Comparison of ENCODE assay signal across 22 cellular contexts in the genomic region with DNA sequence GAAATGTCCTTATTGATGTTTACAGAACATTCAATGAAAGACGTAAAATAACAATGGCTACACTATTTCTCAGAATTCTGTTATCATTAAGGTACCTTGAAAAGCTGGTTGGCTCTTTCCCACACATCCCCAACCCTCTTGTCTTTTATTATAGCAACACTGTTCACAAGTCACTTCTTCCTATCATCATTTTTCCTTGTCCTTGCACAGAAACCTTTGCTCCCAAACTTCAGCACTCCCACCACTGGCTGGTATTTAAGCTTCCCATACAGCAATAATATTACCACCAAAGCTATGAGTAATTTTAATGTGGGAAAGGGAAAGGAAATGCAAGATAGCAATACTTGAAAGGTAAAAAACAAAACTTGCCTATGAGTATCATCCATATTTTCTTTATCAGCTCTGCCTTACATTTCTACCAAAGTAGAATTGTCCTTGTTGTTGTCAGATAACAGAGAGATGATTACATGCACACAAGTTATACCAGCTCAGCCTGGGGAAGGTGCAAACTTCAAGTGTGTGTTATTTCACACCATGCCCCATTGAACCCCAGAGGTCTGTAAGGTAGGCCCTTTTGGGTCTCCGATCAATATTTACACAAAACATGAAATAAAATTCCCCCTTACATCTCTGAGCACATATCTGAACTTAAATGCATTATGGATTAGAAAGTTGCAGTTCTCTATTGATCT. TPM values are rescaled to one million over a fixed set of nuclear protein-coding genes. Genes with fewer than 3 reads are reported as not detected.
DNase-seq lines count a peak whose midpoint lies in the region; ATAC-seq, FAIRE-seq and TF ChIP-seq lines count a peak whose summit lies in the region.
"Had no signal": no experiment of that assay in that cellular context is flagged by ENCODE, and none has a peak within 500 bp of the region (broad histone marks: within the 10 kb centered on the region; RNA-seq: fewer than 3 reads in every experiment).

No MANE protein-coding gene starts in this region.

- no peak for TF ChIP-seq CTCF in A549 (IDR thresholded peaks at IDR 0.05)
- TF ChIP-seq CTCF in chondrocyte (IDR thresholded peaks at IDR 0.05): no peak
- no peak for TF ChIP-seq CTCF in nephron (IDR thresholded peaks at IDR 0.05; ENCODE audit: unreplicated experiment in 3 of 3)

- CTCF ChIA-PET in A549 (lab: Yijun Ruan, JAX): interaction anchor here (0.6 to 1.3 kb wide), 4 partner anchors 14 to 610 kb away, joined by 3 to 5 read pairs (median 3); no protein-coding TSS in a partner anchor

- H3K27me3 Mint-ChIP-seq in chondrocyte (ENCODE audit: low read depth) (no peaks in the 10 kb centered on the region), nephron (ENCODE audit: low read depth) (no peaks in the 10 kb centered on the region)
- H3K27me3 Mint-ChIP-seq in activated naive CD8-positive, alpha-beta T cell treated with anti-CD3 and anti-CD28 coated beads for 36 hours: no peaks in the 10 kb centered on the region
- H3K27me3 Mint-ChIP-seq: stimulated activated naive B cell treated with anti-CD40 and anti-IgM and Interleukin-4, amounts not matched to agents 10 μg/mL and 1 μg/mL and 100 μg/mL, for 72 hours; T-cell had no signal

- DNase-seq in A549 (ENCODE audit: low read depth in 1 of 2, low spot score in 1 of 2): no peak
- DNase-seq in LHCN-M2 (ENCODE audit: low read depth): peak; percentile 62
- no peak for DNase-seq in chondrocyte (ENCODE audit: low spot score)
- DNase-seq in activated naive CD8-positive, alpha-beta T cell treated with anti-CD3 and anti-CD28 coated beads for 36 hours: no peak
- DNase-seq in NCI-H748 treated with DMSO at 0.1 percent for 48 hours (lab: John Stamatoyannopoulos, UW): no peak
- no peak for DNase-seq in dedifferentiated amniotic fluid mesenchymal stem cell (ENCODE audit: extremely low spot score)
- DNase-seq: activated gamma-delta T cell treated with Interleukin-2 at 50 U/mL for 16 hours; body of pancreas; dorsolateral prefrontal cortex; GOT3; hypothalamus; Karpas-422; NCI-H1417 treated with DMSO at 0.1 percent for 48 hours; NCI-H2171 treated with DMSO at 0.1 percent for 48 hours; posterior cingulate gyrus; RPMI8226; spleen; stimulated activated naive B cell treated with anti-CD40 and anti-IgM and Interleukin-4, amounts not matched to agents 10 μg/mL and 1 μg/mL and 100 μg/mL, for 72 hours; T-cell had no signal

- TF ChIP-seq EP300 in A549 (IDR thresholded peaks at IDR 0.05): no peak

- POLR2A ChIA-PET in A549 (lab: Yijun Ruan, JAX): no interaction called here

- 88% methylated on average over 2 of the region's 2 CpGs for WGBS in A549 (ENCODE audit: missing lambda C conversion rate)

- H3K4me2 ChIP-seq in A549: peak overlapping the region; percentile 58

- H3K27ac ChIP-seq in A549: peak overlapping the region in 1 of 2 experiments; percentile 61; a peak in 3 of 6 replicates
- H3K27ac ChIP-seq: dorsolateral prefrontal cortex, spleen had no signal

- H3K9me3 ChIP-seq in A549: no peaks in the 10 kb centered on the region
- H3K9me3 ChIP-seq: body of pancreas, spleen had no signal

- H3K9me3 Mint-ChIP-seq in chondrocyte (ENCODE audit: low read depth) (peaks cover 2% of the 10 kb centered on the region), nephron (no peaks in the 10 kb centered on the region)
- no peaks in the 10 kb centered on the region for H3K9me3 Mint-ChIP-seq in activated naive CD8-positive, alpha-beta T cell treated with anti-CD3 and anti-CD28 coated beads for 36 hours
- H3K9me3 Mint-ChIP-seq: stimulated activated naive B cell treated with anti-CD40 and anti-IgM and Interleukin-4, amounts not matched to agents 10 μg/mL and 1 μg/mL and 100 μg/mL, for 72 hours; T-cell had no signal

- TF ChIP-seq RAD21 in A549 (conservative IDR thresholded peaks at IDR 0.05 in 1 of 2, IDR thresholded peaks at IDR 0.05 in 1 of 2): no peak

- no peak for TF ChIP-seq POLR2A in A549 (IDR thresholded peaks at IDR 0.05; ENCODE audit: low read length)

- ATAC-seq in A549: no peak
- ATAC-seq in GM18502 (IDR thresholded peaks at IDR 0.05; ENCODE audit: poor library complexity, unreplicated experiment): no peak
- ATAC-seq: activated CD4-positive, CD25-positive, alpha-beta regulatory T cell treated with anti-CD3 and anti-CD28 coated beads, Interleukin-2, amount 50 U/mL, for 24 hours; stimulated activated naive B cell treated with anti-CD40 and anti-IgM and Interleukin-4, amounts not matched to agents 10 μg/mL and 1 μg/mL and 100 μg/mL, for 72 hours; T-cell had no signal

- H3K4me1 Mint-ChIP-seq in chondrocyte (ENCODE audit: low read depth) (peaks cover 76% of the 10 kb centered on the region), nephron (peaks cover 51% of the 10 kb centered on the region)
- H3K4me1 Mint-ChIP-seq in activated naive CD8-positive, alpha-beta T cell treated with anti-CD3 and anti-CD28 coated beads for 36 hours: peaks cover 27% of the 10 kb centered on the region

- no peak overlapping the region for H3K4me3 ChIP-seq in A549
- H3K4me3 ChIP-seq: body of pancreas, dorsolateral prefrontal cortex, spleen had no signal

- no peak for FAIRE-seq in A549 (lab: Jason Lieb, UNC)

- peaks cover 60% of the 10 kb centered on the region for H3K4me1 ChIP-seq in A549

- no peaks in the 10 kb centered on the region for H3K36me3 Mint-ChIP-seq in chondrocyte (ENCODE audit: low read depth)
- H3K36me3 Mint-ChIP-seq in nephron (ENCODE audit: low read depth): peaks cover 5% of the 10 kb centered on the region
- no peaks in the 10 kb centered on the region for H3K36me3 Mint-ChIP-seq in activated naive CD8-positive, alpha-beta T cell treated with anti-CD3 and anti-CD28 coated beads for 36 hours
- H3K36me3 Mint-ChIP-seq: T-cell had no signal

- H3K27ac Mint-ChIP-seq in chondrocyte (ENCODE audit: unreplicated experiment) (peak overlapping the region; percentile 15), nephron (peak overlapping the region; percentile 36 to 58 (median 44))
- no peak overlapping the region for H3K27ac Mint-ChIP-seq in activated naive CD8-positive, alpha-beta T cell treated with anti-CD3 and anti-CD28 coated beads for 36 hours
- H3K27ac Mint-ChIP-seq: stimulated activated naive B cell treated with anti-CD40 and anti-IgM and Interleukin-4, amounts not matched to agents 10 μg/mL and 1 μg/mL and 100 μg/mL, for 72 hours; T-cell had no signal

- H3K4me3 Mint-ChIP-seq in chondrocyte (ENCODE audit: unreplicated experiment) (no peak overlapping the region), nephron (no peak overlapping the region)
- no peak overlapping the region for H3K4me3 Mint-ChIP-seq in activated naive CD8-positive, alpha-beta T cell treated with anti-CD3 and anti-CD28 coated beads for 36 hours
- H3K4me3 Mint-ChIP-seq: stimulated activated naive B cell treated with anti-CD40 and anti-IgM and Interleukin-4, amounts not matched to agents 10 μg/mL and 1 μg/mL and 100 μg/mL, for 72 hours; T-cell had no signal

TF ChIP-seq in A549, 52 proteins besides CTCF, POLR2A, EP300 and RAD21:
- no peak for TF ChIP-seq HOXA7 (CRISPR knock-in tag; IDR thresholded peaks at IDR 0.05)
- no peak for TF ChIP-seq ZFP36 (IDR thresholded peaks at IDR 0.05; ENCODE audit: borderline replicate concordance, partially characterized antibody)
- TF ChIP-seq MAFK (IDR thresholded peaks at IDR 0.05; ENCODE audit: partially characterized antibody): no peak

RNA-seq across cellular contexts. Expression of a gene that starts 32.2 kb away (rescaled TPM):
- polyA plus RNA-seq in A549 (2011; rRNA removed) (13.3 and 16.7 TPM in 2 replicates), A549 (2017; fragmentation: RNase III; extraction: RNeasy Plus Mini Kit Qiagen cat#74134 plus additional on column Dnase treatment) (8.1 to 13.4 TPM (median 11.2 TPM) in 3 replicates)
- 1.4 TPM in 2 replicates for polyA plus RNA-seq in A549 (2012; cell fraction: cytosol; rRNA removed)
- 0.55 and 0.75 TPM in 2 replicates for polyA plus RNA-seq in A549 (2012; cell fraction: nucleus; rRNA removed)
- 13.5 and 13.7 TPM in 2 replicates for polyA minus RNA-seq in A549 (2011; rRNA and poly(A)+ RNA removed)
- total RNA-seq in LHCN-M2 (2014; rRNA removed) (96.8 and 101 TPM in 2 replicates), chondrocyte (8.0 to 14.0 TPM (median 10.3 TPM) in 3 replicates)
- 18.1 TPM for polyA plus RNA-seq in LHCN-M2 (2012)
- total RNA-seq in activated naive CD8-positive, alpha-beta T cell treated with anti-CD3 and anti-CD28 coated beads for 36 hours: 1 to 10 TPM; 7.0 to 8.9 TPM
